In genomic region chr11:46116007-46116711, GRCh38 we compare ENCODE assay signal across 13 cellular contexts. TPM values are rescaled to one million over a fixed set of nuclear protein-coding genes. Genes with fewer than 3 reads are reported as not detected.
DNase-seq lines count a peak whose midpoint lies in the region; ATAC-seq and TF ChIP-seq lines count a peak whose summit lies in the region.
"Had no signal": no experiment of that assay in that cellular context is flagged by ENCODE, and none has a peak within 500 bp of the region (broad histone marks: within the 10 kb centered on the region; RNA-seq: fewer than 3 reads in every experiment).

No MANE protein-coding gene starts in this region.

- no peaks in the 10 kb centered on the region for H3K27me3 Mint-ChIP-seq in activated CD8-positive, alpha-beta T cell treated with anti-CD3 and anti-CD28 coated beads, Interleukin-2, amount 10 ng/mL, durations not matched to agents 7 days and 5 days (ENCODE audit: low read depth)
- no peaks in the 10 kb centered on the region for H3K27me3 Mint-ChIP-seq in naive thymus-derived CD4-positive, alpha-beta T cell

- no peak overlapping the region for H2AFZ ChIP-seq in ACC112 (ENCODE audit: low read length, unreplicated experiment)

- H3K79me2 ChIP-seq in ACC112 (ENCODE audit: control insufficient read depth, insufficient read depth, low read length, unreplicated experiment): peaks cover 79% of the 10 kb centered on the region

- no peak for ATAC-seq in activated CD8-positive, alpha-beta T cell treated with anti-CD3 and anti-CD28 coated beads, Interleukin-2, amount 10 ng/mL, durations not matched to agents 7 days and 5 days
- no peak for ATAC-seq in naive thymus-derived CD4-positive, alpha-beta T cell

- H3K9me3 ChIP-seq in naive thymus-derived CD4-positive, alpha-beta T cell (ENCODE audit: control insufficient read depth in 2 of 3, low read length in 3 of 3): no peaks in the 10 kb centered on the region
- H3K9me3 ChIP-seq: HAP-1 had no signal

- H3K4me3 Mint-ChIP-seq in activated CD8-positive, alpha-beta T cell treated with anti-CD3 and anti-CD28 coated beads, Interleukin-2, amount 10 ng/mL, durations not matched to agents 7 days and 5 days: peak overlapping the region; percentile 16
- peak overlapping the region in 9 of 10 donors; percentile 4 to 95 (median 53) for H3K4me3 Mint-ChIP-seq in naive thymus-derived CD4-positive, alpha-beta T cell

- POLR2A ChIA-PET in activated CD8-positive, alpha-beta T cell treated with anti-CD3 and anti-CD28 coated beads, Interleukin-2, amount 10 ng/mL, durations not matched to agents 7 days and 5 days (lab: Charles Lee): interaction anchor here (0.7 kb wide), 1 partner anchor 188 kb away, joined by 5 read pairs; no protein-coding TSS in a partner anchor
- POLR2A ChIA-PET in naive thymus-derived CD4-positive, alpha-beta T cell (lab: Charles Lee): interaction anchor here (0.6 to 2.1 kb wide), 5 partner anchors 9 to 1262 kb away, joined by 3 to 8 read pairs (median 4); partner anchors contain the start of gene SPI1

- CTCF ChIA-PET in activated CD8-positive, alpha-beta T cell treated with anti-CD3 and anti-CD28 coated beads, Interleukin-2, amount 10 ng/mL, durations not matched to agents 7 days and 5 days (lab: Charles Lee): interaction anchor here (0.8 to 2.8 kb wide), 13 partner anchors 9 to 201 kb away, joined by 3 to 12 read pairs (median 4); no protein-coding TSS in a partner anchor
- CTCF ChIA-PET in naive thymus-derived CD4-positive, alpha-beta T cell (lab: Charles Lee): interaction anchor here (0.8 kb wide), 2 partner anchors 10 to 11 kb away, joined by 3 read pairs; no protein-coding TSS in a partner anchor

- H3K27ac Mint-ChIP-seq in activated CD8-positive, alpha-beta T cell treated with anti-CD3 and anti-CD28 coated beads, Interleukin-2, amount 10 ng/mL, durations not matched to agents 7 days and 5 days: peak overlapping the region; percentile 0
- H3K27ac Mint-ChIP-seq in naive thymus-derived CD4-positive, alpha-beta T cell: peak overlapping the region; percentile 42 to 98 (median 79)

- peaks cover 61% of the 10 kb centered on the region for H3K4me1 Mint-ChIP-seq in activated CD8-positive, alpha-beta T cell treated with anti-CD3 and anti-CD28 coated beads, Interleukin-2, amount 10 ng/mL, durations not matched to agents 7 days and 5 days (ENCODE audit: low read depth)
- H3K4me1 Mint-ChIP-seq in naive thymus-derived CD4-positive, alpha-beta T cell: peaks cover 39 to 74% (median 56%) of the 10 kb centered on the region in 7 donors

- H3K36me3 ChIP-seq in ACC112 (ENCODE audit: insufficient read depth, low read length): no peaks in the 10 kb centered on the region
- H3K36me3 ChIP-seq in naive thymus-derived CD4-positive, alpha-beta T cell (ENCODE audit: control insufficient read depth in 2 of 3, insufficient read depth in 3 of 3, low read length in 3 of 3): no peaks in the 10 kb centered on the region
- H3K36me3 ChIP-seq: HAP-1, WERI-Rb-1 had no signal

- peaks cover 2% of the 10 kb centered on the region for H3K36me3 Mint-ChIP-seq in activated CD8-positive, alpha-beta T cell treated with anti-CD3 and anti-CD28 coated beads, Interleukin-2, amount 10 ng/mL, durations not matched to agents 7 days and 5 days (ENCODE audit: low read depth)
- H3K36me3 Mint-ChIP-seq in naive thymus-derived CD4-positive, alpha-beta T cell: peaks cover 0 to 7% (median 0%) of the 10 kb centered on the region in 5 donors

- H3K27ac ChIP-seq in ACC112 (ENCODE audit: low read depth, low read length): no peak overlapping the region
- H3K27ac ChIP-seq in naive thymus-derived CD4-positive, alpha-beta T cell (ENCODE audit: low read depth, low read length): peak overlapping the region; percentile 71
- H3K27ac ChIP-seq: RWPE1, WERI-Rb-1 had no signal

- DNase-seq in activated CD8-positive, alpha-beta T cell treated with anti-CD3 and anti-CD28 coated beads, Interleukin-2, amount 10 ng/mL, durations not matched to agents 7 days and 5 days: no peak
- no peak for DNase-seq in naive thymus-derived CD4-positive, alpha-beta T cell
- DNase-seq in GDM1 (lab: John Stamatoyannopoulos, UW): no peak
- DNase-seq in NCI-H524 (lab: John Stamatoyannopoulos, UW): no peak
- no peak for DNase-seq in GM10266 (ENCODE audit: extremely low spot score)
- DNase-seq in AG20443 (ENCODE audit: low spot score): no peak
- DNase-seq: glutamatergic neuron, WERI-Rb-1 had no signal

- H3K4me1 ChIP-seq in ACC112 (ENCODE audit: control insufficient read depth, insufficient read depth, low read length, unreplicated experiment): peaks cover 31% of the 10 kb centered on the region
- H3K4me1 ChIP-seq in naive thymus-derived CD4-positive, alpha-beta T cell (ENCODE audit: control insufficient read depth in 2 of 2, insufficient read depth in 2 of 2, low read length in 2 of 2): peaks cover 24 to 29% of the 10 kb centered on the region in 2 donors

- H3K4me3 ChIP-seq in ACC112 (ENCODE audit: low read depth, low read length) (peak overlapping the region; percentile 31), GM08714 (ENCODE audit: low read length) (peak overlapping the region; percentile 28)
- no peak overlapping the region for H3K4me3 ChIP-seq in naive thymus-derived CD4-positive, alpha-beta T cell (ENCODE audit: low read length)
- H3K4me3 ChIP-seq: HAP-1, lung had no signal

- no peaks in the 10 kb centered on the region for H3K9me3 Mint-ChIP-seq in activated CD8-positive, alpha-beta T cell treated with anti-CD3 and anti-CD28 coated beads, Interleukin-2, amount 10 ng/mL, durations not matched to agents 7 days and 5 days (ENCODE audit: insufficient read depth)
- peaks cover 0 to 7% (median 0%) of the 10 kb centered on the region in 11 donors for H3K9me3 Mint-ChIP-seq in naive thymus-derived CD4-positive, alpha-beta T cell

- TF ChIP-seq CTCF in GM10266 (IDR thresholded peaks at IDR 0.05; ENCODE audit: control insufficient read depth, insufficient read depth, low read depth, missing control alignments): no peak

- intact Hi-C loops in naive thymus-derived CD4-positive, alpha-beta T cell (cut with micrococcal nuclease): loop anchor here (10.0 kb wide), 2 partner anchors 341 to 971 kb away; partner anchors contain the start of gene PRDM11 (in 1 of the 2)

- H3K27me3 ChIP-seq in ACC112 (ENCODE audit: insufficient read depth, low read length): no peaks in the 10 kb centered on the region
- H3K27me3 ChIP-seq in naive thymus-derived CD4-positive, alpha-beta T cell (ENCODE audit: control insufficient read depth in 2 of 2, insufficient read depth in 2 of 2, low read length in 2 of 2): no peaks in the 10 kb centered on the region

RNA-seq across cellular contexts. Expression of gene PHF21A, which starts 5.1 kb away (rescaled TPM):
- total RNA-seq in activated CD8-positive, alpha-beta T cell treated with anti-CD3 and anti-CD28 coated beads, Interleukin-2, amount 10 ng/mL, durations not matched to agents 7 days and 5 days: 10 to 100 TPM; 26.9 to 27.0 TPM
- 10 to 100 TPM; 50.0 to 88.5 (median 56.6) TPM for total RNA-seq in naive thymus-derived CD4-positive, alpha-beta T cell
- 1 to 10 TPM; 7.2 to 7.8 TPM for polyA plus RNA-seq in naive thymus-derived CD4-positive, alpha-beta T cell
